In genomic region chr14:55773984-55774581, GRCh38 we compare ENCODE assay signal across 1 cellular context.
TF ChIP-seq lines count a peak whose summit lies in the region.

No MANE protein-coding gene starts in this region.

TF ChIP-seq in liver, 16 proteins besides CTCF, POLR2A, EP300 and RAD21 (continued from another document):
- TF ChIP-seq REST (IDR thresholded peaks at IDR 0.05), result no peak
- TF ChIP-seq ATF3 (IDR thresholded peaks at IDR 0.05), result no peak
- no peak for TF ChIP-seq FOXA1 (IDR thresholded peaks at IDR 0.05)
- no peak for TF ChIP-seq ZBTB33 (IDR thresholded peaks at IDR 0.05)
- TF ChIP-seq HNF4G (IDR thresholded peaks at IDR 0.05), result no peak
- no peak for TF ChIP-seq FOXA2 (IDR thresholded peaks at IDR 0.05)
- TF ChIP-seq HNF4A (conservative IDR thresholded peaks at IDR 0.05), result peak; percentile 41 to 48
- TF ChIP-seq NR2F2 (IDR thresholded peaks at IDR 0.05), result no peak
- TF ChIP-seq YY1 (IDR thresholded peaks at IDR 0.05), result no peak
- no peak for TF ChIP-seq GABPA (IDR thresholded peaks at IDR 0.05 in 1 of 2, conservative IDR thresholded peaks at IDR 0.05 in 1 of 2)
- TF ChIP-seq EGR1 (IDR thresholded peaks at IDR 0.05; ENCODE audit: low read depth in 2 of 2), result no peak
- peak in 1 of 2 donors; percentile 31 for TF ChIP-seq RXRA (IDR thresholded peaks at IDR 0.05)
- TF ChIP-seq MAX (IDR thresholded peaks at IDR 0.05), result no peak
- TF ChIP-seq JUND (IDR thresholded peaks at IDR 0.05), result peak in 1 of 2 donors; percentile 13
- no peak for TF ChIP-seq SP1 (IDR thresholded peaks at IDR 0.05)
